8 cellular contexts compared by ENCODE assay signal in the genomic region with DNA sequence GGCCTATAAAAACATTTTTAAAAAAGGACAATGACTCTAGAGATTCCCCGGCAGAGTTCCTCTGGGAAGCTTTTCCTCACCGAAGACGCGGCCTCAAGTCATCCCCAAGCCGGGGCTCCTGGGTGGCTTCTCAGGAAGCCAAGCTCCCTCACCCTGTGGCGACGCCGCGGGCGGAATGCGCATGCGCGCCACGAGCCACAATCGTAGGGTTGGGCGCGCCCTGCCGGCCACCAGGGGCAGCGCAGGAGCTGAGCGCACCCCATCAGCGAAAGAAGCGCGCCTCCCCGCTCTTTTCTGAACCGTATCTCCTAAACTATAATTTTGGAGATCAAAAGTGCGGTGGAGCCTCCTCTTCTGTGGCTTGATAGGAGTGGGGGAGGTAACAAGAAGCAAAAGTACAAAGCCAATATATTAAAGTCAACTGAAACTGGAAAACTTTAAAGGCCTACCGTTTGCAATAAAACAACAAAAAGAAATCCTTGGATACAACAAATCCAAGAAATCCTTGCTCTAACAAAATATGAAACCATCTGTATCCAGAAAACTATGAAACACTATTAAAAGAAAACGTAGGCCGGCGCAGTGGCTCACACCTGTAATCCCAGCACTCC. TPM values are rescaled to one million over a fixed set of nuclear protein-coding genes. Genes with fewer than 3 reads are reported as not detected.
DNase-seq lines count a peak whose midpoint lies in the region; ATAC-seq, FAIRE-seq and TF ChIP-seq lines count a peak whose summit lies in the region.

No MANE protein-coding gene starts in this region.

- intact Hi-C loops in HepG2 (cut with micrococcal nuclease; ENCODE audit: unreplicated experiment) (no loop called here), Caco-2 (cut with micrococcal nuclease; ENCODE audit: unreplicated experiment) (no loop called here)

- H3K79me2 ChIP-seq in HepG2 (ENCODE audit: insufficient read depth, low read length): no peaks in the 10 kb centered on the region

- no peaks in the 10 kb centered on the region for H4K20me1 ChIP-seq in HepG2 (ENCODE audit: insufficient read depth, low read length)

- H3K4me3 ChIP-seq in cardiac fibroblast (replicated peaks in 1 of 2; ENCODE audit: low read depth in 2 of 2, low read length in 2 of 2) (no peak overlapping the region), HepG2 (replicated peaks in 1 of 3; ENCODE audit: insufficient read depth in 1 of 3, low read depth in 2 of 3, low read length in 3 of 3) (no peak overlapping the region), Caco-2 (ENCODE audit: low read depth, low read length) (no peak overlapping the region)

- DNase-seq in ELR (ENCODE audit: low read depth): peak; percentile 13
- peak; percentile 37 to 55 for DNase-seq in cardiac fibroblast (ENCODE audit: low read depth in 2 of 2)
- DNase-seq in HepG2 (ENCODE audit: low spot score): no peak
- DNase-seq in stimulated activated CD4-positive, alpha-beta T cell treated with anti-CD3 and anti-CD28 coated beads, TNF-alpha, amount 100 ng/mL, for 1 hour (ENCODE audit: low read depth in 3 of 3, low spot score in 1 of 3): peak; percentile 79 to 93 (median 90)
- DNase-seq in KBM-7: no peak
- no peak for DNase-seq in Caco-2

- no peak overlapping the region for H3K27ac ChIP-seq in HepG2 (ENCODE audit: extremely low read length, insufficient read depth, low read length)

- peaks cover 6% of the 10 kb centered on the region for H3K9me3 Mint-ChIP-seq in Caco-2 (ENCODE audit: unreplicated experiment)

- H3K27ac Mint-ChIP-seq in Caco-2 (ENCODE audit: unreplicated experiment): no peak overlapping the region

- no peak for TF ChIP-seq POLR2A in HepG2 (IDR thresholded peaks at IDR 0.05; ENCODE audit: insufficient read depth in 1 of 2, low read depth in 2 of 2, low read length in 2 of 2)

- 91% methylated on average over 29 of the region's 30 CpGs for WGBS in HepG2 (ENCODE audit: low lambda C conversion rate)

- peak; percentile 9 for ATAC-seq in activated CD4-positive, CD25-positive, alpha-beta regulatory T cell treated with anti-CD3 and anti-CD28 coated beads, Interleukin-2, amount 50 U/mL, for 24 hours
- no peak for ATAC-seq in HepG2
- no peak for ATAC-seq in GM18502 (IDR thresholded peaks at IDR 0.05; ENCODE audit: poor library complexity, unreplicated experiment)

- no peaks in the 10 kb centered on the region for H3K4me1 Mint-ChIP-seq in Caco-2 (ENCODE audit: low read depth, unreplicated experiment)

- H3K9ac ChIP-seq in HepG2 (ENCODE audit: insufficient read depth, low read depth, low read length): no peak overlapping the region

- in situ Hi-C loops in HepG2 (cut with HindIII; ENCODE audit: extremely low pct_ligation_motif_present, low pct_unique_long_range_greater_than_20kb) (no loop called here), KBM-7 (cut with MboI; ENCODE audit: low pct_unique_long_range_greater_than_20kb, low sequenced_read_pairs) (no loop called here)

- POLR2A ChIA-PET in HepG2 (lab: Yijun Ruan, JAX): no interaction called here
- POLR2A ChIA-PET in Caco-2 (lab: Charles Lee): no interaction called here

- TF ChIP-seq RAD21 in HepG2 (CRISPR knock-in tag; IDR thresholded peaks at IDR 0.05): no peak

- H3K4me1 ChIP-seq in HepG2 (ENCODE audit: insufficient read depth, low read length) (no peaks in the 10 kb centered on the region), Caco-2 (no peaks in the 10 kb centered on the region)

- CTCF ChIA-PET in HepG2 (lab: Yijun Ruan, JAX; ENCODE audit: low intra/inter-chr PET ratio, low total read pairs) (no interaction called here), Caco-2 (lab: Charles Lee) (no interaction called here)

- no peak overlapping the region for H2AFZ ChIP-seq in HepG2 (ENCODE audit: low read length)

- TF ChIP-seq EP300 in HepG2 (IDR thresholded peaks at IDR 0.05; ENCODE audit: low read depth in 2 of 2, low read length in 2 of 2): no peak
- TF ChIP-seq EP300 in HepG2 (CRISPR knock-in tag; IDR thresholded peaks at IDR 0.05; ENCODE audit: borderline replicate concordance): no peak

- H3K36me3 ChIP-seq in HepG2 (replicated peaks in 1 of 2; ENCODE audit: control insufficient read depth in 1 of 2, insufficient read depth in 2 of 2, low read length in 2 of 2): no peaks in the 10 kb centered on the region
- no peaks in the 10 kb centered on the region for H3K36me3 ChIP-seq in Caco-2 (ENCODE audit: control insufficient read depth, insufficient read depth, low read length)

- peaks cover 9% of the 10 kb centered on the region for H3K36me3 Mint-ChIP-seq in Caco-2 (ENCODE audit: insufficient read depth, unreplicated experiment)

- no peak for FAIRE-seq in HepG2 (lab: Jason Lieb, UNC)

- peak; percentile 82 for TF ChIP-seq CTCF in cardiac fibroblast (IDR thresholded peaks at IDR 0.05; ENCODE audit: low read depth, low read length)
- TF ChIP-seq CTCF in HepG2 (CRISPR knock-in tag; IDR thresholded peaks at IDR 0.05): peak; percentile 4; the same call in 1 of the 2 replicates
- TF ChIP-seq CTCF in Caco-2 (IDR thresholded peaks at IDR 0.05; ENCODE audit: insufficient read depth in 1 of 2, low read depth in 1 of 2, low read length in 1 of 2, severe bottlenecking in 1 of 2, unreplicated experiment in 1 of 2): peak in 1 of 2 experiments; percentile 9

- no peak overlapping the region for H3K4me2 ChIP-seq in HepG2 (ENCODE audit: low read depth, low read length)

- BruUV-seq in HepG2 (replicated peaks; lab: Mats Ljungman, UMichigan): no TSS peak
- no TSS peak for BruUV-seq in Caco-2 (replicated peaks; lab: Mats Ljungman, UMichigan)

- H3K4me3 Mint-ChIP-seq in Caco-2 (ENCODE audit: unreplicated experiment): no peak overlapping the region

- H3K27me3 ChIP-seq in HepG2 (ENCODE audit: control insufficient read depth in 1 of 2, insufficient read depth in 2 of 2, low read length in 2 of 2): no peaks in the 10 kb centered on the region
- H3K27me3 ChIP-seq in Caco-2 (replicated peaks; ENCODE audit: control insufficient read depth, insufficient read depth, low read length): no peaks in the 10 kb centered on the region

- H3K9me3 ChIP-seq in HepG2 (ENCODE audit: low read length) (peaks cover 48% of the 10 kb centered on the region), Caco-2 (peaks cover 6% of the 10 kb centered on the region)

- no peaks in the 10 kb centered on the region for H3K27me3 Mint-ChIP-seq in Caco-2 (ENCODE audit: insufficient read depth, unreplicated experiment)

TF ChIP-seq in HepG2, 621 proteins besides CTCF, POLR2A, EP300 and RAD21 (continues in another document):
- TF ChIP-seq HNF4G (IDR thresholded peaks at IDR 0.05; ENCODE audit: borderline replicate concordance, low read depth, low read length) (no peak), HNF4G (CRISPR knock-in tag; IDR thresholded peaks at IDR 0.05; ENCODE audit: borderline replicate concordance, low read depth) (no peak), MEIS2 (CRISPR knock-in tag; IDR thresholded peaks at IDR 0.05) (no peak), NRL (CRISPR knock-in tag; IDR thresholded peaks at IDR 0.05; ENCODE audit: borderline replicate concordance) (no peak)

RNA-seq across cellular contexts. Expression of gene CHFR, which starts 17.4 kb away (rescaled TPM):
- total RNA-seq in HepG2 (2016; rRNA removed; fragmentation: Illumina TruSeq; extraction: Trizol) (21.0 and 21.4 TPM in 2 replicates), Caco-2 (2022) (28.0 and 32.3 TPM in 2 replicates)
- total RNA-seq in HepG2 (2016; cell fraction: cytosol; rRNA removed; fragmentation: Illumina TruSeq; extraction: Trizol; ENCODE audit: low read depth): 8.1 and 8.3 TPM in 2 replicates
- 14.1 and 22.8 TPM in 2 replicates for total RNA-seq in HepG2 (2016; cell fraction: insoluble cytoplasmic fraction; rRNA removed; fragmentation: Illumina TruSeq; extraction: Trizol)
- 15.0 and 16.2 TPM in 2 replicates for total RNA-seq in HepG2 (2016; cell fraction: membrane; rRNA removed; fragmentation: Illumina TruSeq; extraction: Trizol)
- 18.6 and 23.1 TPM in 2 replicates for total RNA-seq in HepG2 (2016; cell fraction: nucleus; rRNA removed; fragmentation: Illumina TruSeq; extraction: Trizol)
- polyA plus RNA-seq in HepG2 (2011; rRNA removed): 21.1 and 21.5 TPM in 2 replicates
- 14.8 and 16.4 TPM in 2 replicates for polyA plus RNA-seq in HepG2 (2011; cell fraction: cytosol; rRNA removed)
- polyA plus RNA-seq in HepG2 (2011; cell fraction: nucleus; rRNA removed): 42.9 and 51.1 TPM in 2 replicates
- polyA plus RNA-seq in HepG2 (2012): 9.6 and 11.9 TPM in 2 replicates
- polyA plus RNA-seq in HepG2 (2016; cell fraction: cytosol; fragmentation: Illumina TruSeq; extraction: Trizol; ENCODE audit: low read depth): 5.4 and 5.7 TPM in 2 replicates
- 13.8 and 18.2 TPM in 2 replicates for polyA plus RNA-seq in HepG2 (2016; cell fraction: insoluble cytoplasmic fraction; fragmentation: Illumina TruSeq; extraction: Trizol; ENCODE audit: low read depth)
- polyA plus RNA-seq in HepG2 (2016; cell fraction: membrane; fragmentation: Illumina TruSeq; extraction: Trizol; ENCODE audit: low read depth): 10.2 and 10.9 TPM in 2 replicates
- polyA plus RNA-seq in HepG2 (2016; cell fraction: nucleus; fragmentation: Illumina TruSeq; extraction: Trizol; ENCODE audit: insufficient read depth, low read depth): 52.9 and 56.1 TPM in 2 replicates
- polyA minus RNA-seq in HepG2 (2011; rRNA and poly(A)+ RNA removed; ENCODE audit: low replicate concordance): 0.14 and 58.0 TPM in 2 replicates
- 10.1 and 13.7 TPM in 2 replicates for polyA minus RNA-seq in HepG2 (2011; cell fraction: cytosol; rRNA and poly(A)+ RNA removed)
- 30.5 and 38.4 TPM in 2 replicates for polyA minus RNA-seq in HepG2 (2011; cell fraction: nucleus; rRNA and poly(A)+ RNA removed)

RNA-seq across cellular contexts. Expression of gene ZNF605, which starts 51.3 kb away (rescaled TPM):
- total RNA-seq in HepG2 (2016; rRNA removed; fragmentation: Illumina TruSeq; extraction: Trizol) (6.8 and 8.8 TPM in 2 replicates), Caco-2 (2022) (7.1 and 7.5 TPM in 2 replicates)
- total RNA-seq in HepG2 (2016; cell fraction: cytosol; rRNA removed; fragmentation: Illumina TruSeq; extraction: Trizol; ENCODE audit: low read depth): 2.6 and 3.0 TPM in 2 replicates
- 6.9 and 7.4 TPM in 2 replicates for total RNA-seq in HepG2 (2016; cell fraction: insoluble cytoplasmic fraction; rRNA removed; fragmentation: Illumina TruSeq; extraction: Trizol)
- 1.9 and 3.0 TPM in 2 replicates for total RNA-seq in HepG2 (2016; cell fraction: membrane; rRNA removed; fragmentation: Illumina TruSeq; extraction: Trizol)
- 16.0 and 16.5 TPM in 2 replicates for total RNA-seq in HepG2 (2016; cell fraction: nucleus; rRNA removed; fragmentation: Illumina TruSeq; extraction: Trizol)
- 6.1 and 6.7 TPM in 2 replicates for polyA plus RNA-seq in HepG2 (2011; rRNA removed)
- polyA plus RNA-seq in HepG2 (2011; cell fraction: cytosol; rRNA removed): 1.1 and 1.6 TPM in 2 replicates
- polyA plus RNA-seq in HepG2 (2011; cell fraction: nucleus; rRNA removed): 13.3 and 15.0 TPM in 2 replicates
- 5.1 and 5.2 TPM in 2 replicates for polyA plus RNA-seq in HepG2 (2012)
- 0.75 and 1.0 TPM in 2 replicates for polyA plus RNA-seq in HepG2 (2016; cell fraction: cytosol; fragmentation: Illumina TruSeq; extraction: Trizol; ENCODE audit: low read depth)
- polyA plus RNA-seq in HepG2 (2016; cell fraction: insoluble cytoplasmic fraction; fragmentation: Illumina TruSeq; extraction: Trizol; ENCODE audit: low read depth): 4.7 and 5.1 TPM in 2 replicates
- polyA plus RNA-seq in HepG2 (2016; cell fraction: membrane; fragmentation: Illumina TruSeq; extraction: Trizol; ENCODE audit: low read depth): 0.47 and 0.76 TPM in 2 replicates
- polyA plus RNA-seq in HepG2 (2016; cell fraction: nucleus; fragmentation: Illumina TruSeq; extraction: Trizol; ENCODE audit: insufficient read depth, low read depth): 21.1 and 27.9 TPM in 2 replicates
- polyA minus RNA-seq in HepG2 (2011; rRNA and poly(A)+ RNA removed; ENCODE audit: low replicate concordance): 3.3 and 5.8 TPM in 2 replicates
- polyA minus RNA-seq in HepG2 (2011; cell fraction: cytosol; rRNA and poly(A)+ RNA removed): 1.8 and 2.7 TPM in 2 replicates
- polyA minus RNA-seq in HepG2 (2011; cell fraction: nucleus; rRNA and poly(A)+ RNA removed): 24.7 and 26.6 TPM in 2 replicates

Comparison
In these comparisons a context has a peak if more than half of its experiments do, and no peak if none do; other contexts are left out.
1. DNase-seq: peak in ELR (single experiment), cardiac fibroblast (2 of 2) and stimulated activated CD4-positive, alpha-beta T cell treated with anti-CD3 and anti-CD28 coated beads, TNF-alpha, amount 100 ng/mL, for 1 hour (3 of 3); none in HepG2 (single experiment), KBM-7 (single experiment) and Caco-2 (0 of 2).
2. ATAC-seq: peak in activated CD4-positive, CD25-positive, alpha-beta regulatory T cell treated with anti-CD3 and anti-CD28 coated beads, Interleukin-2, amount 50 U/mL, for 24 hours (2 of 2); none in HepG2 (single experiment) and GM18502 (single experiment).